8 cellular contexts compared by ENCODE assay signal in the genomic region with DNA sequence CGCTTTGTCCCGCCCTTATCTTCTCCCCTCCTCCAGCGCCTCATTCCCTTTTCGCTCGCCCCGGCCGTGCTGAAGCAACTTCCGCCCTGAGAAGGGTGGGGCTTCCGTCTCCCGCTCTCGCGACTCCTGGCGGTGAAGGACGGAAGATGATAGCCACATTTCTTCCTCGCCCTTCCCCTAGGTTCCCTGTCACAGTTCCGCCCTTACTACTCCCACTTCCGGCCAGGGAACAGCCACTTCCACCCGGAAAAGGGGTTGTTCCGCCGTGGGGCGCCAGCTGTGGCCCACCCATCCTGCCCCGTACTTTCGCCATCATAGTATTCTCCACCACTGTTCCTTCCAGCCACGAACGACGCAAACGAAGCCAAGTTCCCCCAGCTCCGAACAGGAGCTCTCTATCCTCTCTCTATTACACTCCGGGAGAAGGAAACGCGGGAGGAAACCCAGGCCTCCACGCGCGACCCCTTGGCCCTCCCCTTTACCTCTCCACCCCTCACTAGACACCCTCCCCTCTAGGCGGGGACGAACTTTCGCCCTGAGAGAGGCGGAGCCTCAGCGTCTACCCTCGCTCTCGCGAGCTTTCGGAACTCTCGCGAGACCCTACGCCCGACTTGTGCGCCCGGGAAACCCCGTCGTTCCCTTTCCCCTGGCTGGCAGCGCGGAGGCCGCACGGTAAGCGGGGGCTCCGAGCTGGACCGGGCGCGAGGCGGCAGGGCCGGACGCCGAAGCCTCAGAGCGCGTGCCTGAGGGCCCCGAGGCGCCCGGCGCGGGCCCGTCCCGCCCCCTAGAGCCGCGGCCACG. TPM values are rescaled to one million over a fixed set of nuclear protein-coding genes. Genes with fewer than 3 reads are reported as not detected.
DNase-seq lines count a peak whose midpoint lies in the region; ATAC-seq and TF ChIP-seq lines count a peak whose summit lies in the region.

Gene RPS19, plus strand, starts transcription at position 638 of the 801 bp plus-strand sequence. CDS start 520 bp downstream, outside the sequence.

- H3K4me1 ChIP-seq in left ventricle myocardium inferior = peaks cover 47% of the 10 kb centered on the region
- peaks cover 9% of the 10 kb centered on the region for H3K4me1 ChIP-seq in prostate gland (replicated peaks)
- peaks cover 3% of the 10 kb centered on the region for H3K4me1 ChIP-seq in urinary bladder (ENCODE audit: insufficient read depth)

- peak; percentile 76 for TF ChIP-seq CTCF in left ventricle myocardium inferior (IDR thresholded peaks at IDR 0.05; ENCODE audit: borderline replicate concordance)
- peak; percentile 66 to 97 (median 80) for TF ChIP-seq CTCF in prostate gland (IDR thresholded peaks at IDR 0.05)

- ATAC-seq in GM18499 (IDR thresholded peaks at IDR 0.05; ENCODE audit: insufficient read depth, unreplicated experiment) = peak; percentile 65
- peak; percentile 73 for ATAC-seq in HG02943 (IDR thresholded peaks at IDR 0.05; ENCODE audit: low read depth, unreplicated experiment)

- H3K36me3 ChIP-seq in left ventricle myocardium inferior (peaks cover 40% of the 10 kb centered on the region), prostate gland (peaks cover 2 to 8% of the 10 kb centered on the region in 2 donors), urinary bladder (ENCODE audit: insufficient read depth) (peaks cover 4% of the 10 kb centered on the region)

- peak within 1 kb of the TSS; percentile 100 for H3K27ac ChIP-seq in angular gyrus (ENCODE audit: low read depth, low read length)
- peak within 1 kb of the TSS; percentile 99 for H3K27ac ChIP-seq in left ventricle myocardium inferior (replicated peaks)
- peak within 1 kb of the TSS; percentile 96 for H3K27ac ChIP-seq in prostate gland
- H3K27ac ChIP-seq in urinary bladder (ENCODE audit: low read depth) = peak within 1 kb of the TSS; percentile 85

- DNase-seq in NCI-H187 (lab: John Stamatoyannopoulos, UW) (peak; percentile 98 to 99), T-helper 2 cell (peak; percentile 92 to 98 (median 97)), left ventricle myocardium inferior (peak; percentile 98), prostate gland (ENCODE audit: low spot score) (peak; percentile 98)

- H3K4me3 ChIP-seq in left ventricle myocardium inferior (peak within 1 kb of the TSS; percentile 95), prostate gland (peak within 1 kb of the TSS; percentile 93 to 99), urinary bladder (ENCODE audit: low read depth, low read length) (peak within 1 kb of the TSS; percentile 89)

- under 1% methylated on average over 56 of the region's 76 CpGs for WGBS in prostate gland
- under 1% methylated on average over 76 of the region's 76 CpGs for whole genome bisulfite sequencing in urinary bladder

- H3K9me3 ChIP-seq in left ventricle myocardium inferior (replicated peaks) = no peaks in the 10 kb centered on the region
- H3K9me3 ChIP-seq in prostate gland = no peaks in the 10 kb centered on the region

- intact Hi-C loops in left ventricle myocardium inferior (cut with micrococcal nuclease) = loop anchor here (10.0 kb wide), 1 partner anchor 75 kb away; no protein-coding TSS in a partner anchor
- intact Hi-C loops in prostate gland (cut with DNase I) = loop anchor here (1.0 to 5.0 kb wide), 2 partner anchors 24 to 97 kb away; partner anchors contain the start of gene RABAC1

- peak; percentile 51 for TF ChIP-seq POLR2A in prostate gland (IDR thresholded peaks at IDR 0.05)

- H3K27me3 ChIP-seq in left ventricle myocardium inferior (ENCODE audit: low read depth) (peaks cover 14% of the 10 kb centered on the region), prostate gland (replicated peaks; ENCODE audit: insufficient read depth) (no peaks in the 10 kb centered on the region)

RNA-seq across cellular contexts. Expression of gene RPS19, which starts in this region (rescaled TPM):
- total RNA-seq in left ventricle myocardium inferior (611 TPM), prostate gland (1,000 to 10,000 TPM; 1,179 to 1,248 TPM), urinary bladder (377 TPM)
- 1,600 TPM for polyA plus RNA-seq in urinary bladder

Comparison
In these comparisons a context has a peak if more than half of its experiments do, and no peak if none do; other contexts are left out.
1. Peak in every context shown above with its lines: DNase-seq, ATAC-seq, H3K4me3 ChIP-seq and H3K27ac ChIP-seq.